In the genomic region with DNA sequence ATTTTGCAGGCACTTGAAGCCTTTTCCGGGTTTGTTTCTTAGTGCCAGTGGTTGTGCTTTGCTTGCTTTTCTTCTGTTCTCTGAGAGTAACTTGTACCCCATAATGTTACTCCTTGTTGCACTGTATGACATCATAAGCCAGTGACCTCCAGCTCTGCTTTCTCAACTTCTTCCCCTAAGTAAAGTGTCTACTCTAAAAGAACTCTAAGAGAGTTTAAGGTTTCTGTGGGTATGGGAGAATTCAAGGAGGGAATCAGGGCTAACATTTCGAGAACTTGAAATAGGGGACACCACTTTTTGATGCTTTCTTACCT, we compare ENCODE assay signal across 1 cellular context.
TF ChIP-seq lines count a peak whose summit lies in the region.

No MANE protein-coding gene starts in this region.

TF ChIP-seq in IMR-90, 13 proteins besides CTCF, POLR2A, EP300 and RAD21:
- TF ChIP-seq CEBPB (IDR thresholded peaks at IDR 0.05; ENCODE audit: low read depth, low read length) (no peak), CHD1 (IDR thresholded peaks at IDR 0.05; ENCODE audit: low read depth, low read length) (no peak)
- TF ChIP-seq, protein P1, sequence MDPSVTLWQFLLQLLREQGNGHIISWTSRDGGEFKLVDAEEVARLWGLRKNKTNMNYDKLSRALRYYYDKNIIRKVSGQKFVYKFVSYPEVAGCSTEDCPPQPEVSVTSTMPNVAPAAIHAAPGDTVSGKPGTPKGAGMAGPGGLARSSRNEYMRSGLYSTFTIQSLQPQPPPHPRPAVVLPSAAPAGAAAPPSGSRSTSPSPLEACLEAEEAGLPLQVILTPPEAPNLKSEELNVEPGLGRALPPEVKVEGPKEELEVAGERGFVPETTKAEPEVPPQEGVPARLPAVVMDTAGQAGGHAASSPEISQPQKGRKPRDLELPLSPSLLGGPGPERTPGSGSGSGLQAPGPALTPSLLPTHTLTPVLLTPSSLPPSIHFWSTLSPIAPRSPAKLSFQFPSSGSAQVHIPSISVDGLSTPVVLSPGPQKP (IDR thresholded peaks at IDR 0.05; ENCODE audit: borderline replicate concordance, low read depth, low read length), result no peak
